Comparison of ENCODE assay signal across 14 cellular contexts in genomic region chr7:132650498-132650897, GRCh38.
A peak's percentile ranks its signal among the peaks of the same experiment; 100 is the strongest.
DNase-seq lines count a peak whose midpoint lies in the region; ATAC-seq, FAIRE-seq and TF ChIP-seq lines count a peak whose summit lies in the region.
"Had no signal": no experiment of that assay in that cellular context is flagged by ENCODE, and none has a peak within 500 bp of the region (broad histone marks: within the 10 kb centered on the region; RNA-seq: fewer than 3 reads in every experiment).

No MANE protein-coding gene starts in this region.

- FAIRE-seq in RCC 7860 (lab: Jason Lieb, UNC), result no peak
- FAIRE-seq: GM12892 had no signal

- WGBS in mesenchymal stem cell, result 4% methylated on average over 3 of the region's 3 CpGs

- H2AFZ ChIP-seq in mesenchymal stem cell (ENCODE audit: low read depth, low read length), result no peak overlapping the region

- H2BK120ac ChIP-seq in mesenchymal stem cell (ENCODE audit: low read depth, low read length), result no peak overlapping the region

- ATAC-seq in HG03175 (IDR thresholded peaks at IDR 0.05; ENCODE audit: unreplicated experiment), result no peak
- ATAC-seq: activated naive CD8-positive, alpha-beta T cell treated with anti-CD3 and anti-CD28 coated beads, Interleukin-2, amount 50 U/mL, for 24 hours had no signal

- H2BK12ac ChIP-seq in mesenchymal stem cell (ENCODE audit: low read length in 2 of 2), result no peak overlapping the region

- no peak overlapping the region for H3K23ac ChIP-seq in mesenchymal stem cell (ENCODE audit: low read length in 2 of 2)

- POLR2A ChIA-PET in GM10248 (lab: Yijun Ruan, JAX), result no interaction called here

- no peaks in the 10 kb centered on the region for H3K9me3 ChIP-seq in mesenchymal stem cell (ENCODE audit: control insufficient read depth, low read length)
- H3K9me3 ChIP-seq: right atrium auricular region had no signal

- no peaks in the 10 kb centered on the region for H3K36me3 ChIP-seq in mesenchymal stem cell (ENCODE audit: control insufficient read depth in 1 of 2, insufficient read depth in 2 of 2, low read depth in 1 of 2, low read length in 2 of 2)
- H3K36me3 ChIP-seq: right atrium auricular region had no signal

- no peak overlapping the region for H3K14ac ChIP-seq in mesenchymal stem cell (ENCODE audit: low read length in 2 of 2)

- no peak overlapping the region for H3K27ac ChIP-seq in mesenchymal stem cell (ENCODE audit: low read length, poor library complexity, severe bottlenecking)
- H3K27ac ChIP-seq: right atrium auricular region had no signal

- no peak overlapping the region for H3K9ac ChIP-seq in mesenchymal stem cell (ENCODE audit: low read length)

- no peak overlapping the region for H3K4me2 ChIP-seq in mesenchymal stem cell (ENCODE audit: low read length, poor library complexity, severe bottlenecking)

- TF ChIP-seq CTCF in GM10248 (IDR thresholded peaks at IDR 0.05; ENCODE audit: control extremely low read depth, extremely low read depth, low read depth, missing control alignments), result no peak

- no peak overlapping the region for H2AK5ac ChIP-seq in mesenchymal stem cell (ENCODE audit: low read length, severe bottlenecking)

- H3K4me3 ChIP-seq in mesenchymal stem cell (ENCODE audit: insufficient read depth in 1 of 2, low read depth in 1 of 2, low read length in 2 of 2), result peak overlapping the region in 1 of 2 experiments; percentile 61
- H3K4me3 ChIP-seq: right atrium auricular region had no signal

- H2BK5ac ChIP-seq in mesenchymal stem cell (ENCODE audit: low read depth, low read length, poor library complexity, severe bottlenecking), result no peak overlapping the region

- CTCF ChIA-PET in GM10248 (lab: Yijun Ruan, JAX), result no interaction called here

- H3K27me3 ChIP-seq in mesenchymal stem cell (ENCODE audit: control insufficient read depth in 1 of 2, insufficient read depth in 1 of 2, low read length in 2 of 2), result no peaks in the 10 kb centered on the region
- H3K27me3 ChIP-seq: right atrium auricular region had no signal

- H3K79me1 ChIP-seq in mesenchymal stem cell (replicated peaks; ENCODE audit: low read length, poor library complexity, severe bottlenecking), result no peaks in the 10 kb centered on the region

- peaks cover 6% of the 10 kb centered on the region for H3K4me1 ChIP-seq in mesenchymal stem cell (ENCODE audit: control insufficient read depth, insufficient read depth, low read depth, low read length)

- H3K18ac ChIP-seq in mesenchymal stem cell (ENCODE audit: low read depth in 1 of 2, low read length in 2 of 2), result no peak overlapping the region

- no peak overlapping the region for H4K91ac ChIP-seq in mesenchymal stem cell (ENCODE audit: low read length)

- H2BK15ac ChIP-seq in mesenchymal stem cell (ENCODE audit: low read depth, poor library complexity, severe bottlenecking), result no peak overlapping the region

- H4K8ac ChIP-seq in mesenchymal stem cell (ENCODE audit: low read length), result no peak overlapping the region

- H3K4ac ChIP-seq in mesenchymal stem cell (ENCODE audit: low read depth in 1 of 2, low read length in 2 of 2), result no peak overlapping the region

- DNase-seq in EH (ENCODE audit: low read depth) (peak; percentile 96), RCC 7860 (ENCODE audit: low spot score) (peak; percentile 47), epidermal melanocyte (ENCODE audit: insufficient read length, low spot score) (peak; percentile 91), mesenchymal stem cell (peak; percentile 89), NCI-H187 (lab: John Stamatoyannopoulos, UW) (no peak), GM10248 (ENCODE audit: extremely low spot score) (no peak)
- DNase-seq in activated CD4-positive, alpha-beta T cell treated with anti-CD3 and anti-CD28 coated beads, Interleukin-2, amount 50 U/mL, for 48 hours, result no peak
- DNase-seq: activated naive CD8-positive, alpha-beta T cell treated with anti-CD3 and anti-CD28 coated beads, Interleukin-2, amount 50 U/mL, for 24 hours; effector CD8-positive, alpha-beta T cell; NCI-H2171; T-helper 9 cell had no signal

Comparison
In these comparisons a context has a peak if more than half of its experiments do, and no peak if none do; other contexts are left out.
1. DNase-seq: peak in EH (single experiment), RCC 7860 (single experiment), epidermal melanocyte (single experiment) and mesenchymal stem cell (single experiment); none in activated CD4-positive, alpha-beta T cell treated with anti-CD3 and anti-CD28 coated beads, Interleukin-2, amount 50 U/mL, for 48 hours (0 of 2), NCI-H187 (0 of 2) and GM10248 (single experiment).